15 cellular contexts compared by ENCODE assay signal in the genomic region with DNA sequence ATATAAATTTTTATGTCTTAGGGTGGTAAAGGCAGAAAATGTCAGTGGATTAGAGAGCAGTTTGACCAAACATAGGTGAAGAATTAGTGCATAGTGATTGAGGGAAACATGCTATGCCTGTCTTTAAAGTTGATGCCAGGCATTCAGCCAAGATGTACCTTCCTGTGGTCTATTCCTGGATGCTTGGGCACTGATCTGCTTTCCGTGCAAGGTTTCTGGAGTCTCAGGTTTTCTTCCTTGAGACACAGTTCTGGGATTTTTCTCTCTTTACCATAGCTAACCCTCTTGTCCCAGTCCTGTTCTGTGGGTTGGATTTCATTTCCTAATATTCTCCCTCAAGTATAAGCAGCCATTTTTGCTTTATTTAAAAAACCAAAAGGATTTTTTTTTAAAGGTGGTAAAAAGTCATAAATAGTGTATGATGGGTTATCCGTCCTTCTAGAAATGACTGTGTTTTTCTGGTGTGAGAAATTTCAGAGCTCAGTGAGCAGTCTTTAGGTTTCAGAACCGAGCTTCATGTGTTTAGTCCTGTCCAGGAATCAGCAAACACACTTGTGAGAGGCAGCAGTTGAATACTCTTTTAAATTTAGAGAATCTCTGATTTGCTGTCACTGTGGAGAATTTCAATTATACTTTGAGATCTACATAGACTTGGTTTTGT. TPM values are rescaled to one million over a fixed set of nuclear protein-coding genes. Genes with fewer than 3 reads are reported as not detected.
A peak's percentile ranks its signal among the peaks of the same experiment; 100 is the strongest.
DNase-seq lines count a peak whose midpoint lies in the region; ATAC-seq lines count a peak whose summit lies in the region.
"Had no signal": no experiment of that assay in that cellular context is flagged by ENCODE, and none has a peak within 500 bp of the region (broad histone marks: within the 10 kb centered on the region; RNA-seq: fewer than 3 reads in every experiment).

No MANE protein-coding gene starts in this region.

- DNase-seq in HT-29 (ENCODE audit: low spot score) (peak; percentile 18), glomerular visceral epithelial cell (ENCODE audit: extremely low spot score) (peak; percentile 53), NCI-H510A treated with DMSO at 0.1 percent for 48 hours (lab: John Stamatoyannopoulos, UW) (no peak), NCI-H1694 treated with DMSO at 0.1 percent for 48 hours (lab: John Stamatoyannopoulos, UW) (no peak)
- DNase-seq in stimulated activated naive CD8-positive, alpha-beta T cell treated with anti-CD3 and anti-CD28 coated beads, Interleukin-15, Interleukin-2, amounts not matched to agents 100 U/mL and 50 U/mL, for 24 hours: no peak
- DNase-seq: activated CD4-positive, CD25-positive, alpha-beta regulatory T cell treated with anti-CD3 and anti-CD28 coated beads, Interleukin-2, amount 50 U/mL, for 72 hours; activated CD8-positive, alpha-beta memory T cell treated with anti-CD3 and anti-CD28 coated beads, Interleukin-2, amount 50 U/mL, for 48 hours; DMS53; foreskin keratinocyte; HCEC 1CT; natural killer cell; NCI-H2029; stimulated activated CD4-positive, alpha-beta T cell treated with anti-CD3 and anti-CD28 coated beads, Interleukin-12 subunit alpha, Interleukin-12 subunit beta, amount 100 ng/mL, for 4 hours had no signal

- ATAC-seq in GM18519 (IDR thresholded peaks at IDR 0.05; ENCODE audit: low FRiP score, unreplicated experiment) (peak; percentile 65), GM21723 (IDR thresholded peaks at IDR 0.05; ENCODE audit: unreplicated experiment) (peak; percentile 70)
- no peak for ATAC-seq in stimulated activated naive CD8-positive, alpha-beta T cell treated with anti-CD3 and anti-CD28 coated beads, Interleukin-15, Interleukin-2, amounts not matched to agents 100 U/mL and 50 U/mL, for 24 hours
- ATAC-seq: foreskin keratinocyte, natural killer cell had no signal

RNA-seq across cellular contexts. Expression of a gene that starts 43.0 kb away (rescaled TPM):
- 0.64 and 1.1 TPM in 2 replicates for total RNA-seq in HT-29 (2014; rRNA removed; shearing (Covaris generic))

RNA-seq across cellular contexts. Expression of a gene that starts 45.3 kb away (rescaled TPM):
- 3.8 and 4.4 TPM in 2 replicates for total RNA-seq in HT-29 (2014; rRNA removed; shearing (Covaris generic))

RNA-seq across cellular contexts. Expression of a gene that starts 45.5 kb away (rescaled TPM):
- total RNA-seq in HT-29 (2014; rRNA removed; shearing (Covaris generic)): 6.9 and 10.7 TPM in 2 replicates

Comparison
In these comparisons a context has a peak if more than half of its experiments do, and no peak if none do; other contexts are left out.
1. DNase-seq: peak in HT-29 (single experiment) and glomerular visceral epithelial cell (single experiment); none in stimulated activated naive CD8-positive, alpha-beta T cell treated with anti-CD3 and anti-CD28 coated beads, Interleukin-15, Interleukin-2, amounts not matched to agents 100 U/mL and 50 U/mL, for 24 hours (single experiment), NCI-H510A treated with DMSO at 0.1 percent for 48 hours (single experiment) and NCI-H1694 treated with DMSO at 0.1 percent for 48 hours (single experiment).